In genomic region chr1:205775717-205776056, GRCh38 we compare ENCODE assay signal across 8 cellular contexts. TPM values are rescaled to one million over a fixed set of nuclear protein-coding genes. Genes with fewer than 3 reads are reported as not detected.
A peak's percentile ranks its signal among the peaks of the same experiment; 100 is the strongest.
DNase-seq lines count a peak whose midpoint lies in the region; ATAC-seq, FAIRE-seq and TF ChIP-seq lines count a peak whose summit lies in the region.

No MANE protein-coding gene starts in this region.

- H3K27me3 Mint-ChIP-seq in T-helper 2 cell treated with Interferon-gamma antibody and Interleukin-4, amounts not matched to agents 5 μg/mL and 100 μg/mL, for 36 hours (ENCODE audit: low read depth): no peaks in the 10 kb centered on the region
- H3K27me3 Mint-ChIP-seq in astrocyte (ENCODE audit: low read depth, unreplicated experiment): peaks cover 3% of the 10 kb centered on the region

- H3K4me1 ChIP-seq in astrocyte (ENCODE audit: insufficient read depth, low read length): peaks cover 4% of the 10 kb centered on the region
- peaks cover 14 to 18% of the 10 kb centered on the region in 2 donors for H3K4me1 ChIP-seq in thoracic aorta (ENCODE audit: control insufficient read depth in 1 of 2, low read depth in 2 of 2)

- H3K9me3 Mint-ChIP-seq in T-helper 2 cell treated with Interferon-gamma antibody and Interleukin-4, amounts not matched to agents 5 μg/mL and 100 μg/mL, for 36 hours: no peaks in the 10 kb centered on the region
- H3K9me3 Mint-ChIP-seq in astrocyte (ENCODE audit: unreplicated experiment): no peaks in the 10 kb centered on the region

- H3K27ac ChIP-seq in astrocyte (ENCODE audit: low read depth, low read length) (no peak overlapping the region), thoracic aorta (peak overlapping the region; percentile 80 to 86)

- H3K27ac Mint-ChIP-seq in T-helper 2 cell treated with Interferon-gamma antibody and Interleukin-4, amounts not matched to agents 5 μg/mL and 100 μg/mL, for 36 hours: peak overlapping the region; percentile 95
- H3K27ac Mint-ChIP-seq in astrocyte (ENCODE audit: unreplicated experiment): no peak overlapping the region

- peak; percentile 94 for ATAC-seq in thoracic aorta (ENCODE audit: insufficient number of reproducible peaks, low FRiP score, low read depth)

- H3K79me2 ChIP-seq in astrocyte (ENCODE audit: insufficient read depth, low read length): no peaks in the 10 kb centered on the region

- H3K4me1 Mint-ChIP-seq in T-helper 2 cell treated with Interferon-gamma antibody and Interleukin-4, amounts not matched to agents 5 μg/mL and 100 μg/mL, for 36 hours (ENCODE audit: low read depth): peaks cover 45% of the 10 kb centered on the region
- peaks cover 2% of the 10 kb centered on the region for H3K4me1 Mint-ChIP-seq in astrocyte (ENCODE audit: low read depth, unreplicated experiment)

- peak overlapping the region; percentile 91 for H3K4me3 Mint-ChIP-seq in T-helper 2 cell treated with Interferon-gamma antibody and Interleukin-4, amounts not matched to agents 5 μg/mL and 100 μg/mL, for 36 hours
- H3K4me3 Mint-ChIP-seq in astrocyte (ENCODE audit: unreplicated experiment): peak overlapping the region; percentile 97

- H3K9me3 ChIP-seq in astrocyte (ENCODE audit: insufficient read depth, low read depth, low read length): no peaks in the 10 kb centered on the region
- no peaks in the 10 kb centered on the region for H3K9me3 ChIP-seq in thoracic aorta

- DNase-seq in T-helper 2 cell treated with Interferon-gamma antibody and Interleukin-4, amounts not matched to agents 5 μg/mL and 100 μg/mL, for 36 hours (ENCODE audit: low spot score): no peak
- DNase-seq in T-helper 2 cell (no peak), astrocyte (ENCODE audit: low read depth) (peak; percentile 25), iris pigment epithelial cell (ENCODE audit: low read depth) (peak; percentile 78), thoracic aorta (ENCODE audit: low spot score) (no peak), AML-193 (lab: John Stamatoyannopoulos, UW) (no peak), NCI-H748 treated with DMSO at 0.1 percent for 48 hours (lab: John Stamatoyannopoulos, UW) (no peak), NCI-H128 (lab: John Stamatoyannopoulos, UW; ENCODE audit: unreplicated experiment) (no peak)

- no peaks in the 10 kb centered on the region for H4K20me1 ChIP-seq in astrocyte (ENCODE audit: insufficient read depth, low read length)

- H3K4me3 ChIP-seq in astrocyte (ENCODE audit: insufficient read depth, low read depth, low read length): peak overlapping the region; percentile 80
- peak overlapping the region; percentile 85 for H3K4me3 ChIP-seq in thoracic aorta

- H2AFZ ChIP-seq in astrocyte (ENCODE audit: low read depth, low read length): no peak overlapping the region

- FAIRE-seq in astrocyte (lab: Jason Lieb, UNC): no peak

- peaks cover 26% of the 10 kb centered on the region for H3K36me3 Mint-ChIP-seq in T-helper 2 cell treated with Interferon-gamma antibody and Interleukin-4, amounts not matched to agents 5 μg/mL and 100 μg/mL, for 36 hours (ENCODE audit: low read depth)
- no peaks in the 10 kb centered on the region for H3K36me3 Mint-ChIP-seq in astrocyte (ENCODE audit: low read depth, unreplicated experiment)

- H3K27me3 ChIP-seq in astrocyte (ENCODE audit: insufficient read depth, low read length) (peaks cover 6% of the 10 kb centered on the region), thoracic aorta (replicated peaks; ENCODE audit: insufficient read depth) (no peaks in the 10 kb centered on the region)

- H3K9ac ChIP-seq in astrocyte (ENCODE audit: low read length): peak overlapping the region; percentile 81

- H3K4me2 ChIP-seq in astrocyte (ENCODE audit: low read length): peak overlapping the region; percentile 97

- H3K36me3 ChIP-seq in astrocyte (ENCODE audit: insufficient read depth, low read length) (no peaks in the 10 kb centered on the region), thoracic aorta (no peaks in the 10 kb centered on the region)

- no peak for TF ChIP-seq CTCF in astrocyte (IDR thresholded peaks at IDR 0.05; ENCODE audit: insufficient read depth, low read depth, low read length)
- no peak for TF ChIP-seq CTCF in thoracic aorta (IDR thresholded peaks at IDR 0.05)

RNA-seq across cellular contexts. Expression of gene RAB29, which starts 0.4 kb away (rescaled TPM):
- total RNA-seq in astrocyte (11.0 and 13.3 TPM in 2 replicates), thoracic aorta (10 to 100 TPM; 23.5 to 47.2 TPM)

RNA-seq across cellular contexts. Expression of gene NUCKS1, which starts 25.7 kb away (rescaled TPM):
- 156 and 169 TPM in 2 replicates for total RNA-seq in astrocyte
- total RNA-seq in thoracic aorta: 100 to 1,000 TPM in 1 of 2 donors, 10 to 100 TPM in 1; 80.6 to 116 TPM

RNA-seq across cellular contexts. Expression of gene SLC41A1, which starts 37.3 kb away (rescaled TPM):
- 22.4 and 23.3 TPM in 2 replicates for total RNA-seq in astrocyte
- 10 to 100 TPM; 26.7 to 64.1 TPM for total RNA-seq in thoracic aorta

Comparison
In these comparisons a context has a peak if more than half of its experiments do, and no peak if none do; other contexts are left out.
1. DNase-seq: peak in astrocyte (single experiment) and iris pigment epithelial cell (single experiment); none in T-helper 2 cell treated with Interferon-gamma antibody and Interleukin-4, amounts not matched to agents 5 μg/mL and 100 μg/mL, for 36 hours (single experiment), T-helper 2 cell (0 of 5), thoracic aorta (single experiment), AML-193 (0 of 2), NCI-H748 treated with DMSO at 0.1 percent for 48 hours (single experiment) and NCI-H128 (single experiment).